In genomic region chr5:10283927-10284635, GRCh38 we compare ENCODE assay signal across 1 cellular context.
A peak's percentile ranks its signal among the peaks of the same experiment; 100 is the strongest.
TF ChIP-seq lines count a peak whose summit lies in the region.

No MANE protein-coding gene starts in this region.

TF ChIP-seq in H1, 55 proteins besides CTCF, POLR2A, EP300 and RAD21:
- TF ChIP-seq ATF2 (IDR thresholded peaks at IDR 0.05; ENCODE audit: low read length) (0 out of 2 replicates have a peak, but pooled peaks have one; percentile 30), TEAD4 (IDR thresholded peaks at IDR 0.05; ENCODE audit: low read depth, low read length) (no peak), RBBP5 (IDR thresholded peaks at IDR 0.05; ENCODE audit: borderline replicate concordance, low read depth, low read length) (no peak), GABPA (IDR thresholded peaks at IDR 0.05; ENCODE audit: borderline replicate concordance, insufficient read depth, low read length) (peak; percentile 50; the same call in 1 of the 2 replicates), ZNF274 (IDR thresholded peaks at IDR 0.05; ENCODE audit: borderline replicate concordance, extremely low read depth, low read length) (no peak), CREB1 (IDR thresholded peaks at IDR 0.05) (0 out of 2 replicates have a peak, but pooled peaks have one; percentile 18), MAFK (IDR thresholded peaks at IDR 0.05; ENCODE audit: low read depth, low read length) (no peak), POLR2AphosphoS5 (IDR thresholded peaks at IDR 0.05; ENCODE audit: low read depth, low read length) (peak; percentile 32; the same call in 1 of the 2 replicates), BACH1 (IDR thresholded peaks at IDR 0.05; ENCODE audit: low read length) (peak; percentile 65; the same call in 1 of the 2 replicates), CTBP2 (IDR thresholded peaks at IDR 0.05; ENCODE audit: borderline replicate concordance, insufficient read depth, insufficient read length, low read length) (no peak), YY1 (IDR thresholded peaks at IDR 0.05; ENCODE audit: low read depth, low read length) (peak; percentile 40; the same call in 1 of the 2 replicates), FOSL1 (IDR thresholded peaks at IDR 0.05; ENCODE audit: insufficient read depth, low read depth, low read length) (0 out of 2 replicates have a peak, but pooled peaks have one; percentile 8), EGR1 (IDR thresholded peaks at IDR 0.05; ENCODE audit: borderline replicate concordance, low read depth, low read length) (peak; percentile 66; the same call in 1 of the 2 replicates), KDM5A (IDR thresholded peaks at IDR 0.05; ENCODE audit: low read length) (no peak), TAF1 (IDR thresholded peaks at IDR 0.05; ENCODE audit: low read depth, low read length) (no peak), PHF8 (conservative IDR thresholded peaks at IDR 0.05; ENCODE audit: low read depth, low read length) (no peak), RXRA (IDR thresholded peaks at IDR 0.05; ENCODE audit: insufficient read depth, low read depth, low read length) (no peak), HDAC2 (IDR thresholded peaks at IDR 0.05; ENCODE audit: borderline replicate concordance in 1 of 2, low read depth in 2 of 2, low read length in 2 of 2) (0 out of 4 replicates have a peak, but pooled peaks of 1 of the 2 experiments have one; percentile 62), KDM1A (IDR thresholded peaks at IDR 0.05; ENCODE audit: borderline replicate concordance, low read length) (no peak), GTF2F1 (IDR thresholded peaks at IDR 0.05; ENCODE audit: borderline replicate concordance, low read depth, low read length) (no peak), CBX5 (IDR thresholded peaks at IDR 0.05; ENCODE audit: low read depth, low read length) (no peak), JUND (IDR thresholded peaks at IDR 0.05; ENCODE audit: low read length) (peak; percentile 14; the same call in 1 of the 2 replicates), SP2 (IDR thresholded peaks at IDR 0.05; ENCODE audit: low read length) (no peak), MAX (IDR thresholded peaks at IDR 0.05) (peak; percentile 90), E2F6 (IDR thresholded peaks at IDR 0.05) (0 out of 2 replicates have a peak, but pooled peaks have one; percentile 31)
